ENCODE assay signal across 22 cellular contexts in genomic region chr14:39173198-39173597, GRCh38. TPM values are rescaled to one million over a fixed set of nuclear protein-coding genes. Genes with fewer than 3 reads are reported as not detected.
A peak's percentile ranks its signal among the peaks of the same experiment; 100 is the strongest.
DNase-seq lines count a peak whose midpoint lies in the region; ATAC-seq, FAIRE-seq and TF ChIP-seq lines count a peak whose summit lies in the region.
"Had no signal": no experiment of that assay in that cellular context is flagged by ENCODE, and none has a peak within 500 bp of the region (broad histone marks: within the 10 kb centered on the region; RNA-seq: fewer than 3 reads in every experiment).

No MANE protein-coding gene starts in this region.

- H3K27ac ChIP-seq in SU-DHL-6 (ENCODE audit: low read depth, low read length): peak overlapping the region; percentile 91
- H3K27ac ChIP-seq: GM23248 had no signal

- no peak overlapping the region for H3K4me3 Mint-ChIP-seq in activated T-cell treated with anti-CD3 and anti-CD28 coated beads, Interleukin-2, amount 50 U/mL, for 24 hours
- no peak overlapping the region for H3K4me3 Mint-ChIP-seq in dendritic cell treated with granulocyte-macrophage colony-stimulating factor and Interleukin-4, amounts not matched to agents 40 ng/mL and 50 ng/mL, for 4 days
- H3K4me3 Mint-ChIP-seq in stimulated activated memory B cell treated with anti-CD40 and anti-IgM and Interleukin-4, amounts not matched to agents 10 μg/mL and 1 μg/mL and 100 μg/mL, for 72 hours: no peak overlapping the region

- TF ChIP-seq CTCF in SU-DHL-6 (IDR thresholded peaks at IDR 0.05; ENCODE audit: insufficient read depth, low read length, poor library complexity, severe bottlenecking): no peak

- no peak for DNase-seq in activated T-cell treated with anti-CD3 and anti-CD28 coated beads, Interleukin-2, amount 50 U/mL, for 24 hours
- DNase-seq in activated T-cell treated with anti-CD3 and anti-CD28 coated beads for 4 hours (no peak), HK-2 (ENCODE audit: unreplicated experiment) (no peak), frontal cortex (ENCODE audit: low spot score in 2 of 2) (no peak)
- DNase-seq: gastrocnemius medialis; GM23248; NCI-H1092 treated with DMSO at 0.1 percent for 48 hours; NCI-H2171 treated with DMSO at 0.1 percent for 48 hours; NCI-H774; Peyer's patch; retina; stimulated activated naive CD8-positive, alpha-beta T cell treated with anti-CD3 and anti-CD28 coated beads, Interleukin-15, amount 100 ng/mL, for 72 hours; uterus had no signal

- intact Hi-C loops in dendritic cell treated with granulocyte-macrophage colony-stimulating factor and Interleukin-4, amounts not matched to agents 40 ng/mL and 50 ng/mL, for 4 days (cut with micrococcal nuclease): no loop called here

- peaks cover 51% of the 10 kb centered on the region for H3K79me2 ChIP-seq in SU-DHL-6 (ENCODE audit: insufficient read depth, low read length)

- FAIRE-seq in frontal cortex (lab: Jason Lieb, UNC): no peak
- FAIRE-seq: G401.6, GM12891 had no signal

- H3K9me3 Mint-ChIP-seq in activated T-cell treated with anti-CD3 and anti-CD28 coated beads, Interleukin-2, amount 50 U/mL, for 24 hours: no peaks in the 10 kb centered on the region
- H3K9me3 Mint-ChIP-seq in dendritic cell treated with granulocyte-macrophage colony-stimulating factor and Interleukin-4, amounts not matched to agents 40 ng/mL and 50 ng/mL, for 4 days: no peaks in the 10 kb centered on the region
- no peaks in the 10 kb centered on the region for H3K9me3 Mint-ChIP-seq in stimulated activated memory B cell treated with anti-CD40 and anti-IgM and Interleukin-4, amounts not matched to agents 10 μg/mL and 1 μg/mL and 100 μg/mL, for 72 hours
- H3K9me3 Mint-ChIP-seq: stimulated activated naive CD8-positive, alpha-beta T cell treated with anti-CD3 and anti-CD28 coated beads, Interleukin-15, amount 100 ng/mL, for 72 hours had no signal

- peaks cover 43% of the 10 kb centered on the region for H3K4me1 Mint-ChIP-seq in activated T-cell treated with anti-CD3 and anti-CD28 coated beads, Interleukin-2, amount 50 U/mL, for 24 hours (ENCODE audit: low read depth)
- peaks cover 24% of the 10 kb centered on the region for H3K4me1 Mint-ChIP-seq in dendritic cell treated with granulocyte-macrophage colony-stimulating factor and Interleukin-4, amounts not matched to agents 40 ng/mL and 50 ng/mL, for 4 days (ENCODE audit: low read depth)
- H3K4me1 Mint-ChIP-seq in stimulated activated memory B cell treated with anti-CD40 and anti-IgM and Interleukin-4, amounts not matched to agents 10 μg/mL and 1 μg/mL and 100 μg/mL, for 72 hours: peaks cover 23% of the 10 kb centered on the region

- H3K9me2 ChIP-seq in SU-DHL-6 (replicated peaks; ENCODE audit: insufficient read depth, low read length): no peaks in the 10 kb centered on the region

- H3K4me2 ChIP-seq in SU-DHL-6 (ENCODE audit: low read depth, low read length, poor library complexity, severe bottlenecking): no peak overlapping the region

- H3K27me3 ChIP-seq in SU-DHL-6 (ENCODE audit: low read length): no peaks in the 10 kb centered on the region
- H3K27me3 ChIP-seq: ascending aorta, colonic mucosa, gastrocnemius medialis, Peyer's patch, uterus had no signal

- H3K9me3 ChIP-seq in SU-DHL-6 (ENCODE audit: insufficient read depth, low read length): no peaks in the 10 kb centered on the region
- H3K9me3 ChIP-seq: ascending aorta, colonic mucosa, gastrocnemius medialis, Peyer's patch, uterus had no signal

- H4K20me1 ChIP-seq in SU-DHL-6 (ENCODE audit: low read depth, low read length): peaks cover 16% of the 10 kb centered on the region

- H3K9ac ChIP-seq in SU-DHL-6 (ENCODE audit: low read length): no peak overlapping the region
- H3K9ac ChIP-seq: GM23248 had no signal

- no peak overlapping the region for H3K4me3 ChIP-seq in SU-DHL-6 (ENCODE audit: insufficient read depth, low read length, poor library complexity, severe bottlenecking)
- H3K4me3 ChIP-seq: ascending aorta, colonic mucosa, gastrocnemius medialis, GM23248, uterus had no signal

- no peak for ATAC-seq in stimulated activated memory B cell treated with anti-CD40 and anti-IgM and Interleukin-4, amounts not matched to agents 10 μg/mL and 1 μg/mL and 100 μg/mL, for 72 hours
- ATAC-seq in GM19328 (IDR thresholded peaks at IDR 0.05; ENCODE audit: unreplicated experiment): no peak
- ATAC-seq: gastrocnemius medialis; SK-N-SH treated with all-trans-retinoic acid at 6 μM for 48 hours; stimulated activated naive CD8-positive, alpha-beta T cell treated with anti-CD3 and anti-CD28 coated beads, Interleukin-15, amount 100 ng/mL, for 72 hours had no signal

- no peaks in the 10 kb centered on the region for H3K27me3 Mint-ChIP-seq in activated T-cell treated with anti-CD3 and anti-CD28 coated beads, Interleukin-2, amount 50 U/mL, for 24 hours
- H3K27me3 Mint-ChIP-seq in dendritic cell treated with granulocyte-macrophage colony-stimulating factor and Interleukin-4, amounts not matched to agents 40 ng/mL and 50 ng/mL, for 4 days: no peaks in the 10 kb centered on the region
- no peaks in the 10 kb centered on the region for H3K27me3 Mint-ChIP-seq in stimulated activated memory B cell treated with anti-CD40 and anti-IgM and Interleukin-4, amounts not matched to agents 10 μg/mL and 1 μg/mL and 100 μg/mL, for 72 hours
- H3K27me3 Mint-ChIP-seq: stimulated activated naive CD8-positive, alpha-beta T cell treated with anti-CD3 and anti-CD28 coated beads, Interleukin-15, amount 100 ng/mL, for 72 hours had no signal

- peaks cover 22% of the 10 kb centered on the region for H3K36me3 ChIP-seq in SU-DHL-6 (ENCODE audit: low read length)
- H3K36me3 ChIP-seq: uterus had no signal

- peaks cover 51% of the 10 kb centered on the region for H3F3A ChIP-seq in SU-DHL-6 (ENCODE audit: insufficient read depth)

- peak overlapping the region; percentile 48 for H3K27ac Mint-ChIP-seq in activated T-cell treated with anti-CD3 and anti-CD28 coated beads, Interleukin-2, amount 50 U/mL, for 24 hours
- H3K27ac Mint-ChIP-seq in dendritic cell treated with granulocyte-macrophage colony-stimulating factor and Interleukin-4, amounts not matched to agents 40 ng/mL and 50 ng/mL, for 4 days: peak overlapping the region; percentile 95
- peak overlapping the region; percentile 93 for H3K27ac Mint-ChIP-seq in stimulated activated memory B cell treated with anti-CD40 and anti-IgM and Interleukin-4, amounts not matched to agents 10 μg/mL and 1 μg/mL and 100 μg/mL, for 72 hours

- peaks cover 10% of the 10 kb centered on the region for H3K36me3 Mint-ChIP-seq in activated T-cell treated with anti-CD3 and anti-CD28 coated beads, Interleukin-2, amount 50 U/mL, for 24 hours (ENCODE audit: low read depth)
- H3K36me3 Mint-ChIP-seq in dendritic cell treated with granulocyte-macrophage colony-stimulating factor and Interleukin-4, amounts not matched to agents 40 ng/mL and 50 ng/mL, for 4 days (ENCODE audit: low read depth): peaks cover 48% of the 10 kb centered on the region
- H3K36me3 Mint-ChIP-seq in stimulated activated memory B cell treated with anti-CD40 and anti-IgM and Interleukin-4, amounts not matched to agents 10 μg/mL and 1 μg/mL and 100 μg/mL, for 72 hours: peaks cover 22% of the 10 kb centered on the region

- H2AFZ ChIP-seq in SU-DHL-6 (ENCODE audit: low read depth, low read length, severe bottlenecking): peak overlapping the region; percentile 36

RNA-seq across cellular contexts. Expression of gene PNN, which starts 1.9 kb away (rescaled TPM):
- total RNA-seq in frontal cortex: 39.1 TPM

RNA-seq across cellular contexts. Expression of gene TRAPPC6B, which starts 3.1 kb away (rescaled TPM):
- total RNA-seq in frontal cortex: 102 TPM

RNA-seq across cellular contexts. Expression of gene GEMIN2, which starts 59.1 kb away (rescaled TPM):
- 62.0 TPM for total RNA-seq in frontal cortex
